3 cellular contexts compared by ENCODE assay signal in genomic region chr6:50850860-50851259, GRCh38.
TF ChIP-seq lines count a peak whose summit lies in the region.

No MANE protein-coding gene starts in this region.

TF ChIP-seq in SK-N-SH, 30 proteins besides CTCF, POLR2A, EP300 and RAD21 (continued from another document):
- TF ChIP-seq GABPA (IDR thresholded peaks at IDR 0.05; ENCODE audit: low read depth) = no peak
- no peak for TF ChIP-seq JUND (IDR thresholded peaks at IDR 0.05)
- TF ChIP-seq TCF12 (IDR thresholded peaks at IDR 0.05) = no peak
- TF ChIP-seq CHD2 (IDR thresholded peaks at IDR 0.05; ENCODE audit: low read length, partially characterized antibody) = no peak
- no peak for TF ChIP-seq USF1 (IDR thresholded peaks at IDR 0.05; ENCODE audit: borderline replicate concordance, low read depth)
- no peak for TF ChIP-seq TEAD4 (IDR thresholded peaks at IDR 0.05; ENCODE audit: borderline replicate concordance, insufficient read depth)
- TF ChIP-seq ZBTB33 (IDR thresholded peaks at IDR 0.05; ENCODE audit: borderline replicate concordance, low read depth) = no peak
- TF ChIP-seq MEF2A (IDR thresholded peaks at IDR 0.05; ENCODE audit: borderline replicate concordance, low read depth) = no peak
- no peak for TF ChIP-seq SMC3 (IDR thresholded peaks at IDR 0.05; ENCODE audit: low read depth, low read length)
- no peak for TF ChIP-seq POLR2AphosphoS5 (IDR thresholded peaks at IDR 0.05; ENCODE audit: low read depth, low read length)
- no peak for TF ChIP-seq ELF1 (IDR thresholded peaks at IDR 0.05)
- TF ChIP-seq RXRA (IDR thresholded peaks at IDR 0.05; ENCODE audit: borderline replicate concordance, low read depth) = no peak

TF ChIP-seq in SK-N-SH treated with all-trans-retinoic acid at 6 μM for 48 hours, 23 proteins besides CTCF, POLR2A, EP300 and RAD21 (continued from another document):
- TF ChIP-seq POU6F1 (CRISPR knock-in tag; IDR thresholded peaks at IDR 0.05; ENCODE audit: borderline replicate concordance, low read depth) (no peak), TSHZ2 (CRISPR knock-in tag; IDR thresholded peaks at IDR 0.05) (no peak)

TF ChIP-seq in neural cell, 6 proteins besides CTCF, POLR2A, EP300 and RAD21:
- TF ChIP-seq REST (IDR thresholded peaks at IDR 0.05; ENCODE audit: borderline replicate concordance) (no peak), MXI1 (conservative IDR thresholded peaks at IDR 0.05; ENCODE audit: poor library complexity, severe bottlenecking) (no peak), TAF1 (IDR thresholded peaks at IDR 0.05; ENCODE audit: low read depth) (no peak), EZH2 (IDR thresholded peaks at IDR 0.05; ENCODE audit: borderline replicate concordance, insufficient read depth, low read length, poor library complexity, severe bottlenecking) (no peak), SMC3 (conservative IDR thresholded peaks at IDR 0.05; ENCODE audit: poor library complexity) (no peak), POLR2AphosphoS5 (IDR thresholded peaks at IDR 0.05) (no peak)
TF ChIP-seq in neural cell: peak in this region for 0.
